Comparison of ENCODE assay signal across 10 cellular contexts in genomic region chr21:44941567-44941966, GRCh38. TPM values are rescaled to one million over a fixed set of nuclear protein-coding genes. Genes with fewer than 3 reads are reported as not detected.
DNase-seq lines count a peak whose midpoint lies in the region; ATAC-seq, FAIRE-seq and TF ChIP-seq lines count a peak whose summit lies in the region.
"Had no signal": no experiment of that assay in that cellular context is flagged by ENCODE, and none has a peak within 500 bp of the region (broad histone marks: within the 10 kb centered on the region; RNA-seq: fewer than 3 reads in every experiment).

No MANE protein-coding gene starts in this region.

- no peaks in the 10 kb centered on the region for H3K9me3 Mint-ChIP-seq in activated naive CD8-positive, alpha-beta T cell (ENCODE audit: low read depth)

- no peak overlapping the region for H3K27ac Mint-ChIP-seq in activated naive CD8-positive, alpha-beta T cell

- TF ChIP-seq EP300 in A549 (IDR thresholded peaks at IDR 0.05) = no peak
- TF ChIP-seq EP300 in HepG2 (IDR thresholded peaks at IDR 0.05; ENCODE audit: low read depth in 2 of 2, low read length in 2 of 2) = no peak
- no peak for TF ChIP-seq EP300 in HepG2 (CRISPR knock-in tag; IDR thresholded peaks at IDR 0.05; ENCODE audit: borderline replicate concordance)

- intact Hi-C loops in HepG2 (cut with micrococcal nuclease; ENCODE audit: unreplicated experiment) = no loop called here

- in situ Hi-C loops in HAP-1 (cut with MboI; ENCODE audit: low sequenced_read_pairs) = no loop called here
- in situ Hi-C loops in HepG2 (cut with HindIII; ENCODE audit: extremely low pct_ligation_motif_present, low pct_unique_long_range_greater_than_20kb) = no loop called here

- H3K4me1 Mint-ChIP-seq in activated naive CD8-positive, alpha-beta T cell (ENCODE audit: low read depth) = peaks cover 42% of the 10 kb centered on the region

- no peak for FAIRE-seq in A549 (lab: Jason Lieb, UNC)
- no peak for FAIRE-seq in HepG2 (lab: Jason Lieb, UNC)

- TF ChIP-seq CTCF in A549 (IDR thresholded peaks at IDR 0.05) = no peak
- no peak for TF ChIP-seq CTCF in HepG2 (CRISPR knock-in tag; IDR thresholded peaks at IDR 0.05)

- no peak for TF ChIP-seq RAD21 in A549 (conservative IDR thresholded peaks at IDR 0.05 in 1 of 2, IDR thresholded peaks at IDR 0.05 in 1 of 2)
- no peak for TF ChIP-seq RAD21 in HepG2 (CRISPR knock-in tag; IDR thresholded peaks at IDR 0.05)

- peak overlapping the region; percentile 96 for H3K4me2 ChIP-seq in A549
- H3K4me2 ChIP-seq in HepG2 (ENCODE audit: low read depth, low read length) = peak overlapping the region; percentile 78

- H3K27me3 ChIP-seq in HAP-1 (ENCODE audit: low read depth) = no peaks in the 10 kb centered on the region
- H3K27me3 ChIP-seq in HepG2 (ENCODE audit: control insufficient read depth in 1 of 2, insufficient read depth in 2 of 2, low read length in 2 of 2) = no peaks in the 10 kb centered on the region; a peak in 1 of 5 replicates

- no peaks in the 10 kb centered on the region for H3K27me3 Mint-ChIP-seq in activated naive CD8-positive, alpha-beta T cell

- TF ChIP-seq POLR2A in A549 (IDR thresholded peaks at IDR 0.05; ENCODE audit: low read length) = no peak
- TF ChIP-seq POLR2A in HepG2 (IDR thresholded peaks at IDR 0.05; ENCODE audit: insufficient read depth in 1 of 2, low read depth in 2 of 2, low read length in 2 of 2) = no peak

- BruUV-seq in HepG2 (replicated peaks; lab: Mats Ljungman, UMichigan) = no TSS peak

- H4K20me1 ChIP-seq in HepG2 (ENCODE audit: insufficient read depth, low read length) = peaks cover 7% of the 10 kb centered on the region

- H3K9ac ChIP-seq in HepG2 (ENCODE audit: insufficient read depth, low read depth, low read length) = peak overlapping the region; percentile 88

- ATAC-seq in A549 (no peak), HepG2 (no peak), GM18498 (IDR thresholded peaks at IDR 0.05; ENCODE audit: unreplicated experiment) (no peak)

- no peak for DNase-seq in A549 (ENCODE audit: low read depth in 1 of 2, low spot score in 1 of 2)
- no peak for DNase-seq in HAP-1 (ENCODE audit: low spot score in 2 of 2)
- DNase-seq in HepG2 (ENCODE audit: low spot score) = no peak
- DNase-seq in iPS-NIHi11 (ENCODE audit: low spot score) = no peak
- no peak for DNase-seq in DMS79 treated with DMSO at 0.1 percent for 48 hours (lab: John Stamatoyannopoulos, UW)
- no peak for DNase-seq in DMS53 treated with DMSO at 0.1 percent for 48 hours (lab: John Stamatoyannopoulos, UW; ENCODE audit: unreplicated experiment)
- DNase-seq: activated CD4-positive, alpha-beta T cell treated with anti-CD3 and anti-CD28 coated beads for 4 hours; retina had no signal

- H3K4me3 ChIP-seq in A549 (no peak overlapping the region), HAP-1 (peak overlapping the region; percentile 90; the same call in 1 of the 2 replicates), HepG2 (replicated peaks in 1 of 3; ENCODE audit: insufficient read depth in 1 of 3, low read depth in 2 of 3, low read length in 3 of 3) (peak overlapping the region; percentile 78 to 95 (median 81); a peak in 5 of 6 replicates)

- H3K27ac ChIP-seq in A549 (peak overlapping the region in 1 of 2 experiments; percentile 99; a peak in 3 of 6 replicates), HepG2 (ENCODE audit: extremely low read length, insufficient read depth, low read length) (peak overlapping the region; percentile 2)

- H3K4me3 Mint-ChIP-seq in activated naive CD8-positive, alpha-beta T cell = peak overlapping the region; percentile 96

- peaks cover 68% of the 10 kb centered on the region for H3K79me2 ChIP-seq in HepG2 (ENCODE audit: insufficient read depth, low read length)

- H3K4me1 ChIP-seq in A549 (peaks cover 20% of the 10 kb centered on the region; the same call in 2 of the 3 replicates), HAP-1 (peaks cover 4% of the 10 kb centered on the region), HepG2 (ENCODE audit: insufficient read depth, low read length) (peaks cover 45% of the 10 kb centered on the region)

- CTCF ChIA-PET in A549 (lab: Yijun Ruan, JAX) = interaction anchor here (1.8 kb wide), 1 partner anchor 140 kb away, joined by 6 read pairs; the partner anchor contains the start of gene UBE2G2
- CTCF ChIA-PET in HepG2 (lab: Yijun Ruan, JAX; ENCODE audit: low intra/inter-chr PET ratio, low total read pairs) = no interaction called here

- WGBS in A549 (ENCODE audit: missing lambda C conversion rate) = 91% methylated on average over 8 of the region's 8 CpGs
- WGBS in HepG2 (ENCODE audit: low lambda C conversion rate) = 69% methylated on average over 5 of the region's 8 CpGs

- H3K9me3 ChIP-seq in A549 (no peaks in the 10 kb centered on the region), HAP-1 (no peaks in the 10 kb centered on the region), HepG2 (ENCODE audit: low read length) (no peaks in the 10 kb centered on the region)

- peaks cover 36% of the 10 kb centered on the region for H3K36me3 ChIP-seq in HAP-1 (replicated peaks)
- H3K36me3 ChIP-seq in HepG2 (replicated peaks in 1 of 2; ENCODE audit: control insufficient read depth in 1 of 2, insufficient read depth in 2 of 2, low read length in 2 of 2) = peaks cover 9 to 38% of the 10 kb centered on the region in 2 experiments

- no peak overlapping the region for H2AFZ ChIP-seq in HepG2 (ENCODE audit: low read length)

- POLR2A ChIA-PET in A549 (lab: Yijun Ruan, JAX) (no interaction called here), HepG2 (lab: Yijun Ruan, JAX) (no interaction called here)

- no peaks in the 10 kb centered on the region for H3K36me3 Mint-ChIP-seq in activated naive CD8-positive, alpha-beta T cell

TF ChIP-seq in HepG2, 621 proteins besides CTCF, POLR2A, EP300 and RAD21 (continues in another document):
- 0 out of 2 replicates have a peak, but pooled peaks have one; percentile 22 for TF ChIP-seq MTA1 (CRISPR knock-in tag; IDR thresholded peaks at IDR 0.05; ENCODE audit: borderline replicate concordance)

RNA-seq across cellular contexts. Expression of gene SLX9, which starts 1.7 kb away (rescaled TPM):
- polyA plus RNA-seq in A549 (2011; rRNA removed) (12.7 and 26.9 TPM in 2 replicates), A549 (2017; fragmentation: RNase III; extraction: RNeasy Plus Mini Kit Qiagen cat#74134 plus additional on column Dnase treatment) (40.4 to 43.1 TPM (median 40.6 TPM) in 3 replicates), HepG2 (2011; rRNA removed) (21.0 and 22.6 TPM in 2 replicates)
- 46.9 and 53.8 TPM in 2 replicates for polyA plus RNA-seq in A549 (2012; cell fraction: cytosol; rRNA removed)
- polyA plus RNA-seq in A549 (2012; cell fraction: nucleus; rRNA removed) = 34.0 and 36.1 TPM in 2 replicates
- 6.0 and 9.4 TPM in 2 replicates for polyA minus RNA-seq in A549 (2011; rRNA and poly(A)+ RNA removed)
- 47.1 and 51.5 TPM in 2 replicates for total RNA-seq in HepG2 (2016; rRNA removed; fragmentation: Illumina TruSeq; extraction: Trizol)
- 43.4 and 50.9 TPM in 2 replicates for total RNA-seq in HepG2 (2016; cell fraction: cytosol; rRNA removed; fragmentation: Illumina TruSeq; extraction: Trizol; ENCODE audit: low read depth)
- total RNA-seq in HepG2 (2016; cell fraction: insoluble cytoplasmic fraction; rRNA removed; fragmentation: Illumina TruSeq; extraction: Trizol) = 51.9 and 55.4 TPM in 2 replicates
- total RNA-seq in HepG2 (2016; cell fraction: membrane; rRNA removed; fragmentation: Illumina TruSeq; extraction: Trizol) = 31.2 and 37.8 TPM in 2 replicates
- total RNA-seq in HepG2 (2016; cell fraction: nucleus; rRNA removed; fragmentation: Illumina TruSeq; extraction: Trizol) = 17.3 and 20.5 TPM in 2 replicates
- 32.4 and 47.0 TPM in 2 replicates for polyA plus RNA-seq in HepG2 (2011; cell fraction: cytosol; rRNA removed)
- polyA plus RNA-seq in HepG2 (2011; cell fraction: nucleus; rRNA removed) = 22.9 and 26.2 TPM in 2 replicates
- polyA plus RNA-seq in HepG2 (2012) = 22.9 TPM in 2 replicates
- polyA plus RNA-seq in HepG2 (2016; cell fraction: cytosol; fragmentation: Illumina TruSeq; extraction: Trizol; ENCODE audit: low read depth) = 43.3 and 45.1 TPM in 2 replicates
- 53.9 and 57.5 TPM in 2 replicates for polyA plus RNA-seq in HepG2 (2016; cell fraction: insoluble cytoplasmic fraction; fragmentation: Illumina TruSeq; extraction: Trizol; ENCODE audit: low read depth)
- 27.6 and 29.8 TPM in 2 replicates for polyA plus RNA-seq in HepG2 (2016; cell fraction: membrane; fragmentation: Illumina TruSeq; extraction: Trizol; ENCODE audit: low read depth)
- 35.4 and 41.4 TPM in 2 replicates for polyA plus RNA-seq in HepG2 (2016; cell fraction: nucleus; fragmentation: Illumina TruSeq; extraction: Trizol; ENCODE audit: insufficient read depth, low read depth)
- polyA minus RNA-seq in HepG2 (2011; rRNA and poly(A)+ RNA removed; ENCODE audit: low replicate concordance) = 14.1 and 17.2 TPM in 2 replicates
- polyA minus RNA-seq in HepG2 (2011; cell fraction: cytosol; rRNA and poly(A)+ RNA removed) = 15.8 and 22.1 TPM in 2 replicates
- 5.8 and 8.6 TPM in 2 replicates for polyA minus RNA-seq in HepG2 (2011; cell fraction: nucleus; rRNA and poly(A)+ RNA removed)

RNA-seq across cellular contexts. Expression of gene ITGB2, which starts 20.9 kb away (rescaled TPM):
- 0.59 and 0.62 TPM in 2 replicates for polyA plus RNA-seq in A549 (2011; rRNA removed)
- 0.27 and 0.32 TPM in 2 replicates for polyA plus RNA-seq in A549 (2012; cell fraction: cytosol; rRNA removed)
- polyA plus RNA-seq in A549 (2012; cell fraction: nucleus; rRNA removed) = 0.65 and 1.1 TPM in 2 replicates
- 0.34 to 0.54 TPM (median 0.46 TPM) in 3 replicates for polyA plus RNA-seq in A549 (2017; fragmentation: RNase III; extraction: RNeasy Plus Mini Kit Qiagen cat#74134 plus additional on column Dnase treatment)
- polyA minus RNA-seq in A549 (2011; rRNA and poly(A)+ RNA removed) = 0.29 and 1.1 TPM in 2 replicates
- 1.6 and 4.2 TPM in 2 replicates for total RNA-seq in HepG2 (2016; rRNA removed; fragmentation: Illumina TruSeq; extraction: Trizol)
- total RNA-seq in HepG2 (2016; cell fraction: cytosol; rRNA removed; fragmentation: Illumina TruSeq; extraction: Trizol; ENCODE audit: low read depth) = 0.71 and 0.91 TPM in 2 replicates
- total RNA-seq in HepG2 (2016; cell fraction: insoluble cytoplasmic fraction; rRNA removed; fragmentation: Illumina TruSeq; extraction: Trizol) = 2.3 and 3.5 TPM in 2 replicates
- total RNA-seq in HepG2 (2016; cell fraction: membrane; rRNA removed; fragmentation: Illumina TruSeq; extraction: Trizol) = 1.2 and 1.9 TPM in 2 replicates
- total RNA-seq in HepG2 (2016; cell fraction: nucleus; rRNA removed; fragmentation: Illumina TruSeq; extraction: Trizol) = 6.5 and 6.6 TPM in 2 replicates
- 18.0 and 26.4 TPM in 2 replicates for polyA plus RNA-seq in HepG2 (2011; rRNA removed)
- 22.3 and 25.2 TPM in 2 replicates for polyA plus RNA-seq in HepG2 (2011; cell fraction: cytosol; rRNA removed)
- 63.6 and 64.3 TPM in 2 replicates for polyA plus RNA-seq in HepG2 (2011; cell fraction: nucleus; rRNA removed)
- 28.1 and 37.9 TPM in 2 replicates for polyA plus RNA-seq in HepG2 (2012)
- 0.53 and 1.0 TPM in 2 replicates for polyA plus RNA-seq in HepG2 (2016; cell fraction: cytosol; fragmentation: Illumina TruSeq; extraction: Trizol; ENCODE audit: low read depth)
- 2.2 and 2.5 TPM in 2 replicates for polyA plus RNA-seq in HepG2 (2016; cell fraction: insoluble cytoplasmic fraction; fragmentation: Illumina TruSeq; extraction: Trizol; ENCODE audit: low read depth)
- polyA plus RNA-seq in HepG2 (2016; cell fraction: membrane; fragmentation: Illumina TruSeq; extraction: Trizol; ENCODE audit: low read depth) = 1.3 and 1.5 TPM in 2 replicates
- 5.9 and 7.0 TPM in 2 replicates for polyA plus RNA-seq in HepG2 (2016; cell fraction: nucleus; fragmentation: Illumina TruSeq; extraction: Trizol; ENCODE audit: insufficient read depth, low read depth)
- 1.4 and 26.8 TPM in 2 replicates for polyA minus RNA-seq in HepG2 (2011; rRNA and poly(A)+ RNA removed; ENCODE audit: low replicate concordance)
- polyA minus RNA-seq in HepG2 (2011; cell fraction: cytosol; rRNA and poly(A)+ RNA removed) = 11.9 and 12.6 TPM in 2 replicates
- polyA minus RNA-seq in HepG2 (2011; cell fraction: nucleus; rRNA and poly(A)+ RNA removed) = 10.0 and 14.7 TPM in 2 replicates
